In genomic region chr7:138459300-138460175, GRCh38 we compare ENCODE assay signal across 8 cellular contexts. TPM values are rescaled to one million over a fixed set of nuclear protein-coding genes. Genes with fewer than 3 reads are reported as not detected.
DNase-seq lines count a peak whose midpoint lies in the region; ATAC-seq and FAIRE-seq lines count a peak whose summit lies in the region.

No MANE protein-coding gene starts in this region.

- DNase-seq in AG20443 (ENCODE audit: low spot score), result peak; percentile 98
- peak; percentile 83 for DNase-seq in GM19239 (ENCODE audit: insufficient read length, low spot score)
- DNase-seq in NCI-H510A (lab: John Stamatoyannopoulos, UW), result peak; percentile 93
- peak; percentile 95 to 96 for DNase-seq in activated CD4-positive, alpha-beta T cell treated with anti-CD3 and anti-CD28 coated beads for 24 hours (ENCODE audit: low read depth in 2 of 2)
- peak; percentile 49 for DNase-seq in cortex of kidney (lab: John Stamatoyannopoulos, UW)
- no peak for DNase-seq in left lobe of liver (ENCODE audit: low spot score)
- peak; percentile 97 for DNase-seq in stimulated activated CD4-positive, alpha-beta T cell treated with anti-CD3 and anti-CD28 coated beads, Interleukin-1b, Interleukin-23, amount 100 ng/mL, for 48 hours

- peak; percentile 97 for FAIRE-seq in GM19239 (lab: Jason Lieb, UNC)

- peak; percentile 86 for ATAC-seq in HG03439 (IDR thresholded peaks at IDR 0.05; ENCODE audit: unreplicated experiment)
- ATAC-seq in left lobe of liver, result peak; percentile 84

RNA-seq across cellular contexts. Expression of gene TRIM24, which starts 0.5 kb away (rescaled TPM):
- total RNA-seq in left lobe of liver, result 16.4 TPM
